Comparison of ENCODE assay signal across 13 cellular contexts in the genomic region with DNA sequence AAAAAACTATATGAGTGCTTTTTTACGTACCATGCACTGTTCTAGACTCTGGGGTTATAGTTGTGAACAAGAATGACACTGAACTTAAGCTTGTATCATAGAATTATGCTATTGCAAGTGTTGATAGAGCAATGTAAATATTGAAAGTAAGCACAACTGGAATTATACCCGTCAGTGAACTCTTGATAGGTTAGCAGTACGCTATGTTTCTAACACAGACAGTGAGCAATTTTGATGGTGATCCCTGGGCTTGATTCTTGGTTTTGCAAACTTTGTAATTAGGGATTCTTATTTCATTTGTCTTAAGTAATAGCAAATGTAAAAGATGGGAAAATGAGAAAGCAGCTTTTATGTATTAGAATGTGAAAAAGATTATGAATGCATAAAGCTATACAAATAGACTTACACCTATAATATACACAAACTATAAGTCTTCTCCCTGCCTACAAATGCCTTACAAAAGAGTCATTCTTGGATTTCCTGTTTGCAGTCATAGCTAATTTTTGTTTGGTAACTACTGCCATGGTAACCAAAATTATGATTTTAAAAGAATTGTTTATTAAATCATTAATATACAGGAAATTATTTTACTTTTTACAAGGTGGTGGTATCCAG. TPM values are rescaled to one million over a fixed set of nuclear protein-coding genes. Genes with fewer than 3 reads are reported as not detected.
A peak's percentile ranks its signal among the peaks of the same experiment; 100 is the strongest.
DNase-seq lines count a peak whose midpoint lies in the region; ATAC-seq lines count a peak whose summit lies in the region.
"Had no signal": no experiment of that assay in that cellular context is flagged by ENCODE, and none has a peak within 500 bp of the region (broad histone marks: within the 10 kb centered on the region; RNA-seq: fewer than 3 reads in every experiment).

No MANE protein-coding gene starts in this region.

- peak overlapping the region in 8 of 9 donors; percentile 56 to 92 (median 66) for H3K27ac Mint-ChIP-seq in naive thymus-derived CD4-positive, alpha-beta T cell
- H3K27ac Mint-ChIP-seq: activated CD8-positive, alpha-beta T cell treated with anti-CD3 and anti-CD28 coated beads, Interleukin-2, amount 10 ng/mL, durations not matched to agents 7 days and 5 days had no signal

- H3K9me3 ChIP-seq in naive thymus-derived CD4-positive, alpha-beta T cell (ENCODE audit: control insufficient read depth in 2 of 3, low read length in 3 of 3): no peaks in the 10 kb centered on the region
- H3K9me3 ChIP-seq: testis had no signal

- peaks cover 69 to 97% (median 92%) of the 10 kb centered on the region in 7 donors for H3K4me1 Mint-ChIP-seq in naive thymus-derived CD4-positive, alpha-beta T cell

- peaks cover 0 to 5% (median 0%) of the 10 kb centered on the region in 11 donors for H3K9me3 Mint-ChIP-seq in naive thymus-derived CD4-positive, alpha-beta T cell

- peak overlapping the region in 8 of 10 donors; percentile 46 to 75 (median 56) for H3K4me3 Mint-ChIP-seq in naive thymus-derived CD4-positive, alpha-beta T cell
- H3K4me3 Mint-ChIP-seq: activated CD8-positive, alpha-beta T cell treated with anti-CD3 and anti-CD28 coated beads, Interleukin-2, amount 10 ng/mL, durations not matched to agents 7 days and 5 days had no signal

- DNase-seq in Daoy (ENCODE audit: low read depth): peak; percentile 35
- peak; percentile 62 for DNase-seq in HT-29 (ENCODE audit: low spot score)
- DNase-seq in dermis blood vessel endothelial cell: peak; percentile 76
- DNase-seq in naive thymus-derived CD4-positive, alpha-beta T cell: no peak
- DNase-seq in amygdala (lab: John Stamatoyannopoulos, UW): no peak
- no peak for DNase-seq in NCI-H446 treated with DMSO at 0.1 percent for 48 hours (lab: John Stamatoyannopoulos, UW)
- no peak for DNase-seq in occipital lobe (lab: John Stamatoyannopoulos, UW)
- DNase-seq: activated CD8-positive, alpha-beta T cell treated with anti-CD3 and anti-CD28 coated beads, Interleukin-2, amount 10 ng/mL, durations not matched to agents 7 days and 5 days; NCI-H2227 treated with DMSO at 0.1 percent for 48 hours; stimulated activated CD4-positive, alpha-beta T cell treated with anti-CD3 and anti-CD28 coated beads, Interleukin-4, amount 100 ng/mL, for 4 hours; testis had no signal

- CTCF ChIA-PET in naive thymus-derived CD4-positive, alpha-beta T cell (lab: Charles Lee): interaction anchor here (0.7 to 6.5 kb wide), 4 partner anchors 17 to 37 kb away, joined by 3 to 55 read pairs (median 12); no protein-coding TSS in a partner anchor

- no peaks in the 10 kb centered on the region for H3K27me3 Mint-ChIP-seq in naive thymus-derived CD4-positive, alpha-beta T cell
- H3K27me3 Mint-ChIP-seq: progenitor cell of endocrine pancreas had no signal

- H3K36me3 Mint-ChIP-seq in naive thymus-derived CD4-positive, alpha-beta T cell: peaks cover 0 to 26% (median 5%) of the 10 kb centered on the region in 5 donors

- intact Hi-C loops in naive thymus-derived CD4-positive, alpha-beta T cell (cut with micrococcal nuclease): loop anchor here in 1 of 2 donors (1.0 to 10.0 kb wide), 2 partner anchors 7 to 738 kb away; partner anchors contain the start of gene ST7

- H3K27ac ChIP-seq in naive thymus-derived CD4-positive, alpha-beta T cell (ENCODE audit: low read depth, low read length): no peak overlapping the region
- H3K27ac ChIP-seq: SK-N-MC, testis had no signal

- no peaks in the 10 kb centered on the region for H3K36me3 ChIP-seq in naive thymus-derived CD4-positive, alpha-beta T cell (ENCODE audit: control insufficient read depth in 2 of 3, insufficient read depth in 3 of 3, low read length in 3 of 3)

- no peak for ATAC-seq in naive thymus-derived CD4-positive, alpha-beta T cell
- ATAC-seq: activated CD8-positive, alpha-beta T cell treated with anti-CD3 and anti-CD28 coated beads, Interleukin-2, amount 10 ng/mL, durations not matched to agents 7 days and 5 days had no signal

- peaks cover 78 to 85% of the 10 kb centered on the region in 2 donors for H3K4me1 ChIP-seq in naive thymus-derived CD4-positive, alpha-beta T cell (ENCODE audit: control insufficient read depth in 2 of 2, insufficient read depth in 2 of 2, low read length in 2 of 2)

- no peaks in the 10 kb centered on the region for H3K27me3 ChIP-seq in naive thymus-derived CD4-positive, alpha-beta T cell (ENCODE audit: control insufficient read depth in 2 of 2, insufficient read depth in 2 of 2, low read length in 2 of 2)
- H3K27me3 ChIP-seq: testis had no signal

- POLR2A ChIA-PET in naive thymus-derived CD4-positive, alpha-beta T cell (lab: Charles Lee): interaction anchor here (0.7 to 2.2 kb wide), 3 partner anchors 9 to 28 kb away, joined by 3 to 7 read pairs (median 5); no protein-coding TSS in a partner anchor

- H3K4me3 ChIP-seq in naive thymus-derived CD4-positive, alpha-beta T cell (ENCODE audit: low read length): no peak overlapping the region
- H3K4me3 ChIP-seq: SK-N-MC, testis had no signal

RNA-seq across cellular contexts. Expression of gene TES, which starts 6.7 kb away (rescaled TPM):
- total RNA-seq in Daoy (2014; rRNA removed; shearing (Covaris generic)): 7.6 and 18.5 TPM in 2 replicates
- total RNA-seq in HT-29 (2014; rRNA removed; shearing (Covaris generic)): 91.9 and 96.7 TPM in 2 replicates
- total RNA-seq in dermis blood vessel endothelial cell: 106 and 116 TPM in 2 replicates
- 100 to 1,000 TPM in 4 of 5 experiments, 10 to 100 TPM in 1; 99.2 to 120 (median 114) TPM for total RNA-seq in naive thymus-derived CD4-positive, alpha-beta T cell
- 100 to 1,000 TPM; 189 to 195 TPM for polyA plus RNA-seq in naive thymus-derived CD4-positive, alpha-beta T cell
- 13.4 TPM for total RNA-seq in occipital lobe

Comparison
In these comparisons a context has a peak if more than half of its experiments do, and no peak if none do; other contexts are left out.
1. DNase-seq: peak in Daoy (single experiment), HT-29 (single experiment) and dermis blood vessel endothelial cell (single experiment); none in naive thymus-derived CD4-positive, alpha-beta T cell (0 of 9), amygdala (0 of 56), NCI-H446 treated with DMSO at 0.1 percent for 48 hours (single experiment) and occipital lobe (single experiment).